8 cellular contexts compared by ENCODE assay signal in genomic region chr10:90857635-90858488, GRCh38. TPM values are rescaled to one million over a fixed set of nuclear protein-coding genes. Genes with fewer than 3 reads are reported as not detected.
DNase-seq lines count a peak whose midpoint lies in the region; ATAC-seq, FAIRE-seq and TF ChIP-seq lines count a peak whose summit lies in the region.

HTR7 (minus strand) TSS chr10:90858039; CDS start chr10:90857671, 368 bp downstream.

- H4K5ac ChIP-seq in H1 (ENCODE audit: insufficient read length, low read depth, low read length) = no peak within 1 kb of the TSS

- no peak within 1 kb of the TSS for H3K23ac ChIP-seq in H1 (ENCODE audit: insufficient read length)

- CTCF ChIA-PET in activated CD4-positive, alpha-beta memory T cell treated with anti-CD3 and anti-CD28 coated beads for 36 hours (lab: Charles Lee) = interaction anchor here (1.0 to 3.0 kb wide), 4 partner anchors 11 to 70 kb away, joined by 4 to 22 read pairs (median 6); partner anchors contain the start of gene RPP30
- CTCF ChIA-PET in H1 (lab: Charles Lee; ENCODE audit: partially characterized antibody) = interaction anchor here (0.6 to 6.1 kb wide), 12 partner anchors 12 to 134 kb away, joined by 3 to 79 read pairs (median 4); no protein-coding TSS in a partner anchor

- peak; percentile 79 for TF ChIP-seq CTCF in LNCAP (IDR thresholded peaks at IDR 0.05)
- TF ChIP-seq CTCF in H1 (IDR thresholded peaks at IDR 0.05; ENCODE audit: control extremely low read depth in 1 of 3, insufficient read depth in 1 of 3, low read depth in 1 of 3, low read length in 3 of 3) = peak; percentile 45 to 69 (median 55)

- H3K4me1 Mint-ChIP-seq in activated CD4-positive, alpha-beta memory T cell treated with anti-CD3 and anti-CD28 coated beads for 36 hours (ENCODE audit: low read depth) = peaks cover 14% of the 10 kb centered on the region

- H3K79me2 ChIP-seq in H1 (ENCODE audit: control insufficient read depth in 1 of 2, insufficient read depth in 2 of 2, low read length in 2 of 2) = peaks cover 0 to 41% of the 10 kb centered on the region in 2 experiments; a peak in 3 of 4 replicates

- 3% methylated on average over 58 of the region's 105 CpGs; no CpG with 5 or more reads in 1 of the 2 experiments for WGBS in H1 (ENCODE audit: extremely low coverage in 1 of 2, insufficient coverage in 1 of 2, insufficient read length in 1 of 2, insufficient replicate concordance in 2 of 2, low coverage in 1 of 2, low lambda C conversion rate in 2 of 2, missing lambda C conversion rate in 1 of 2), 2 experiments
- 0% methylated on average over 24 to 81 of the region's 105 CpGs for WGBS in mesodermal cell (ENCODE audit: insufficient coverage in 2 of 2), 2 experiments

- H3K36me3 Mint-ChIP-seq in activated CD4-positive, alpha-beta memory T cell treated with anti-CD3 and anti-CD28 coated beads for 36 hours = no peaks in the 10 kb centered on the region

- H3K4me3 ChIP-seq in H1 (ENCODE audit: extremely low read depth in 1 of 4, insufficient read depth in 2 of 4, low read depth in 3 of 4, low read length in 4 of 4) (peak within 1 kb of the TSS; percentile 46 to 93 (median 79)), mesodermal cell (ENCODE audit: extremely low read depth, insufficient read depth, low read length, poor library complexity, severe bottlenecking) (peak within 1 kb of the TSS; percentile 54)

- H3K27ac ChIP-seq in H1 (ENCODE audit: low read depth, low read length) (no peak within 1 kb of the TSS; the same call in 1 of the 2 replicates), mesodermal cell (ENCODE audit: low read depth, low read length, severe bottlenecking) (no peak within 1 kb of the TSS)

- H2BK15ac ChIP-seq in H1 (ENCODE audit: low read length) = no peak within 1 kb of the TSS

- intact Hi-C loops in activated CD4-positive, alpha-beta memory T cell treated with anti-CD3 and anti-CD28 coated beads for 36 hours (cut with micrococcal nuclease) = loop anchor here (1.0 kb wide), 1 partner anchor 13 kb away; the partner anchor contains the start of gene RPP30

- FAIRE-seq in H1 (lab: Jason Lieb, UNC) = no peak

- peaks cover 0 to 6% of the 10 kb centered on the region in 2 experiments for H4K20me1 ChIP-seq in H1 (replicated peaks in 1 of 2; ENCODE audit: control insufficient read depth in 1 of 2, insufficient read depth in 2 of 2, low read length in 2 of 2)

- ATAC-seq in GM21717 (IDR thresholded peaks at IDR 0.05; ENCODE audit: unreplicated experiment) = peak; percentile 57

- H2AFZ ChIP-seq in H1 (ENCODE audit: low read length) = peak within 1 kb of the TSS; percentile 64; the same call in 1 of the 2 replicates

- DNase-seq in GM04504 (ENCODE audit: low read depth) = peak; percentile 13
- DNase-seq in activated CD4-positive, alpha-beta memory T cell treated with anti-CD3 and anti-CD28 coated beads for 36 hours = peak; percentile 64
- DNase-seq in H1 (ENCODE audit: low read depth in 1 of 2, low spot score in 2 of 2) = peak in 1 of 2 experiments; percentile 88
- peak; percentile 70 for DNase-seq in stimulated activated CD8-positive, alpha-beta memory T cell treated with anti-CD3 and anti-CD28 coated beads, Interleukin-4, amount 100 ng/mL, for 48 hours
- DNase-seq in DMS79 treated with DMSO at 0.1 percent for 48 hours (lab: John Stamatoyannopoulos, UW) = no peak

- H3K23me2 ChIP-seq in H1 (ENCODE audit: low read depth, low read length) = peaks cover 6% of the 10 kb centered on the region; the same call in 1 of the 2 replicates

- no peak for TF ChIP-seq POLR2A in H1 (IDR thresholded peaks at IDR 0.05; ENCODE audit: control extremely low read depth in 1 of 2, low read depth in 2 of 2, low read length in 2 of 2)

- H3K79me1 ChIP-seq in H1 (ENCODE audit: low read depth, low read length) = no peaks in the 10 kb centered on the region

- H3K4me3 Mint-ChIP-seq in activated CD4-positive, alpha-beta memory T cell treated with anti-CD3 and anti-CD28 coated beads for 36 hours = peak within 1 kb of the TSS; percentile 77

- H3K27me3 Mint-ChIP-seq in activated CD4-positive, alpha-beta memory T cell treated with anti-CD3 and anti-CD28 coated beads for 36 hours = peaks cover 37% of the 10 kb centered on the region

- no peaks in the 10 kb centered on the region for H3K9me3 Mint-ChIP-seq in activated CD4-positive, alpha-beta memory T cell treated with anti-CD3 and anti-CD28 coated beads for 36 hours

- peak within 1 kb of the TSS; percentile 58 for H2BK120ac ChIP-seq in H1 (replicated peaks; ENCODE audit: low read depth, low read length)

- no peak within 1 kb of the TSS for H2BK20ac ChIP-seq in H1 (ENCODE audit: low read length)

- H3K9ac ChIP-seq in H1 (replicated peaks in 1 of 4; ENCODE audit: extremely low read depth in 1 of 4, low read depth in 3 of 4, low read length in 3 of 4) = peak within 1 kb of the TSS in 3 of 4 experiments; percentile 29 to 64 (median 39); a peak in 5 of 7 replicates

- H2BK5ac ChIP-seq in H1 (ENCODE audit: low read depth, low read length) = no peak within 1 kb of the TSS

- H3K27ac Mint-ChIP-seq in activated CD4-positive, alpha-beta memory T cell treated with anti-CD3 and anti-CD28 coated beads for 36 hours = no peak within 1 kb of the TSS

- H3K56ac ChIP-seq in H1 (replicated peaks; ENCODE audit: insufficient read length, low read depth, low read length) = no peak within 1 kb of the TSS

- H2AK5ac ChIP-seq in H1 (ENCODE audit: low read depth, low read length) = no peak within 1 kb of the TSS

- peaks cover 1 to 14% (median 8%) of the 10 kb centered on the region in 4 experiments; a peak in 6 of 7 replicates for H3K27me3 ChIP-seq in H1 (replicated peaks in 1 of 4; ENCODE audit: control insufficient read depth in 3 of 4, extremely low read depth in 1 of 4, insufficient read depth in 3 of 4, low read length in 3 of 4)

- no peak within 1 kb of the TSS for H3K18ac ChIP-seq in H1 (ENCODE audit: extremely low read depth, low read length)

- H2BK12ac ChIP-seq in H1 (ENCODE audit: low read depth, low read length) = 0 out of 2 replicates have a peak within 1 kb of the TSS, but pooled peaks have one; percentile 64

- peak; percentile 8 to 48; a peak in 2 of 4 replicates for TF ChIP-seq RAD21 in H1 (IDR thresholded peaks at IDR 0.05 in 1 of 2, conservative IDR thresholded peaks at IDR 0.05 in 1 of 2; ENCODE audit: low read depth in 2 of 2, low read length in 2 of 2)

- TF ChIP-seq EP300 in H1 (IDR thresholded peaks at IDR 0.05; ENCODE audit: borderline replicate concordance in 1 of 2, low read depth in 2 of 2, low read length in 2 of 2) = no peak

- H3K4me1 ChIP-seq in H1 (replicated peaks in 1 of 4; ENCODE audit: control insufficient read depth in 3 of 4, insufficient read depth in 4 of 4, low read length in 3 of 4) (peaks cover 0 to 9% (median 2%) of the 10 kb centered on the region in 4 experiments; a peak in 3 of 7 replicates), mesodermal cell (ENCODE audit: control insufficient read depth, insufficient read depth, low read length, poor library complexity, severe bottlenecking) (peaks cover 9% of the 10 kb centered on the region)

- H3K4ac ChIP-seq in H1 (replicated peaks; ENCODE audit: insufficient read length, low read depth, low read length) = no peak within 1 kb of the TSS

- POLR2A ChIA-PET in activated CD4-positive, alpha-beta memory T cell treated with anti-CD3 and anti-CD28 coated beads for 36 hours (lab: Charles Lee) = interaction anchor here (0.5 to 2.2 kb wide), 2 partner anchors 14 to 22 kb away, joined by 4 to 10 read pairs; partner anchors contain the start of gene RPP30
- POLR2A ChIA-PET in H1 (lab: Charles Lee; ENCODE audit: partially characterized antibody) = interaction anchor here (1.1 to 1.3 kb wide), 3 partner anchors 10 to 44 kb away, joined by 3 to 5 read pairs (median 3); partner anchors contain the start of gene RPP30

- H4K91ac ChIP-seq in H1 (replicated peaks; ENCODE audit: insufficient read length, low read length) = no peak within 1 kb of the TSS

- H3K4me2 ChIP-seq in H1 (ENCODE audit: insufficient read depth in 1 of 2, low read depth in 2 of 2, low read length in 2 of 2) = peak within 1 kb of the TSS; percentile 76 to 87

- H3K36me3 ChIP-seq in H1 (ENCODE audit: control insufficient read depth in 2 of 4, insufficient read depth in 4 of 4, low read length in 3 of 4) = no peaks in the 10 kb centered on the region
- no peaks in the 10 kb centered on the region for H3K36me3 ChIP-seq in mesodermal cell (ENCODE audit: control insufficient read depth, insufficient read depth, low read length)

- peak within 1 kb of the TSS; percentile 84 for H4K8ac ChIP-seq in H1 (ENCODE audit: extremely low read depth, insufficient read depth, low read length)

- H3K9me3 ChIP-seq in H1 (ENCODE audit: insufficient read depth in 2 of 2, low read depth in 1 of 2, low read length in 1 of 2) (no peaks in the 10 kb centered on the region), mesodermal cell (ENCODE audit: control insufficient read depth, low read length) (no peaks in the 10 kb centered on the region)

- H3K14ac ChIP-seq in H1 (ENCODE audit: insufficient read length) = no peak within 1 kb of the TSS

TF ChIP-seq in H1, 55 proteins besides CTCF, POLR2A, EP300 and RAD21 (continues in another document):
- TF ChIP-seq KDM5A (IDR thresholded peaks at IDR 0.05; ENCODE audit: low read length) (no peak), KDM4A (IDR thresholded peaks at IDR 0.05; ENCODE audit: low read depth, low read length, severe bottlenecking) (peak; percentile 67), TBP (IDR thresholded peaks at IDR 0.05; ENCODE audit: low read depth, low read length) (no peak), SIRT6 (IDR thresholded peaks at IDR 0.05; ENCODE audit: low read length) (no peak), RBBP5 (IDR thresholded peaks at IDR 0.05; ENCODE audit: borderline replicate concordance, low read depth, low read length) (peak; percentile 91; the same call in 1 of the 2 replicates), SIN3A (conservative IDR thresholded peaks at IDR 0.05 in 1 of 2, IDR thresholded peaks at IDR 0.05 in 1 of 2; ENCODE audit: low read depth in 1 of 2, low read length in 2 of 2) (peak in 1 of 2 experiments; percentile 50; a peak in 1 of 4 replicates), PHF8 (conservative IDR thresholded peaks at IDR 0.05; ENCODE audit: low read depth, low read length) (peak; percentile 53; the same call in 1 of the 2 replicates), POU5F1 (IDR thresholded peaks at IDR 0.05; ENCODE audit: low read depth, low read length) (no peak)

RNA-seq across cellular contexts. Expression of gene HTR7, which starts in this region (rescaled TPM):
- not detected for total RNA-seq in activated CD4-positive, alpha-beta memory T cell treated with anti-CD3 and anti-CD28 coated beads for 36 hours
- 24.6 and 26.9 TPM in 2 replicates for total RNA-seq in H1 (2021; fragmentation: NEBNext Ultra II Directional; extraction: Animal tissue kit (Norgen Biotek cat#: 25700))
- 11.5 and 22.9 TPM in 2 replicates for polyA plus RNA-seq in H1 (2011; rRNA removed)
- polyA plus RNA-seq in H1 (2011; cell fraction: cytosol; rRNA removed) = 12.3 TPM
- 13.9 TPM for polyA plus RNA-seq in H1 (2011; cell fraction: nucleus; rRNA removed)
- polyA plus RNA-seq in H1 (2012, experiment 1 of 2) = 22.1 to 28.6 TPM (median 25.0 TPM) in 4 replicates
- polyA plus RNA-seq in H1 (2012, experiment 2 of 2) = 4.5 TPM
- polyA plus RNA-seq in H1 (2013, experiment 1 of 2) = 4.6 TPM
- polyA plus RNA-seq in H1 (2013, experiment 2 of 2) = 4.4 TPM
- polyA minus RNA-seq in H1 (2011; rRNA and poly(A)+ RNA removed) = 26.2 and 55.7 TPM in 2 replicates
- 11.0 TPM for polyA minus RNA-seq in H1 (2011; cell fraction: cytosol; rRNA and poly(A)+ RNA removed)
- polyA minus RNA-seq in H1 (2011; cell fraction: nucleus; rRNA and poly(A)+ RNA removed) = 56.1 TPM
- polyA plus RNA-seq in mesodermal cell (2013, experiment 1 of 2) = 1.3 TPM
- 1.7 TPM for polyA plus RNA-seq in mesodermal cell (2013, experiment 2 of 2)

Comparison
In these comparisons a context has a peak if more than half of its experiments do, and no peak if none do; other contexts are left out.
1. RNA of gene HTR7 (total RNA-seq): 24.6 to 26.9 TPM in H1; not detected in activated CD4-positive, alpha-beta memory T cell treated with anti-CD3 and anti-CD28 coated beads for 36 hours; every median in the first group is over 10 times any median in the second.
2. Peak in DNase-seq in activated CD4-positive, alpha-beta memory T cell treated with anti-CD3 and anti-CD28 coated beads for 36 hours; RNA of the gene not detected or under 1 TPM.